ENCODE assay signal across 16 cellular contexts in the genomic region with DNA sequence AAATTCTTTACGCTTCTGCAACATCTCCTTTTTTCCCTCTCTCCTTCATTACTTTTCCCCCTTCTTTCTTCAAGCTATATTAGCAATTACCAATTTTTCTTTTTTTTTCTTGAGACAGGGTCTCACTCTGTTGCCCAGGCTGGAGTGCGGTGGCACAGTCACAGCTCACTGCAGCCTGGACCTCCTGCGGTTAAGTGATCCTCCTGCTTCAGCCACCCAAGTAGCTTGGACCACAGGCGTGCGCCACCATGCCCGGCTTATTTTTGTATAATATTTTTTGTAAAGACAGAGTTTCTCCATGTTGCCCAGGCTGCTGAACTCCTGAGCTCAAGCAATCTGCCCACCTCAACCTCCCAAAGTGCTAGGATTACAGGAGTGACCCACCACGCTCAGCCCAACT.
A peak's percentile ranks its signal among the peaks of the same experiment; 100 is the strongest.
DNase-seq lines count a peak whose midpoint lies in the region; ATAC-seq and TF ChIP-seq lines count a peak whose summit lies in the region.
"Had no signal": no experiment of that assay in that cellular context is flagged by ENCODE, and none has a peak within 500 bp of the region (broad histone marks: within the 10 kb centered on the region; RNA-seq: fewer than 3 reads in every experiment).

No MANE protein-coding gene starts in this region.

- H3K9me3 ChIP-seq in T-helper 17 cell (ENCODE audit: control insufficient read depth, low read length, poor library complexity, severe bottlenecking) (no peaks in the 10 kb centered on the region), right lobe of liver (no peaks in the 10 kb centered on the region), BE2C (no peaks in the 10 kb centered on the region), upper lobe of right lung (no peaks in the 10 kb centered on the region)

- H3K27ac ChIP-seq in right lobe of liver = peak overlapping the region in 2 of 3 donors; percentile 71 to 77
- H3K27ac ChIP-seq in upper lobe of right lung = no peak overlapping the region
- H3K27ac ChIP-seq: GM23248, HL-60 had no signal

- no peak for ATAC-seq in T-helper 17 cell
- ATAC-seq in activated T-helper 17 cell treated with anti-CD3 and anti-CD28 coated beads, Interleukin-2, amount 50 U/mL, for 72 hours (replicated peaks) = no peak
- ATAC-seq in right lobe of liver = no peak
- ATAC-seq in stimulated activated naive B cell treated with anti-CD40 and anti-IgM and Interleukin-4, amounts not matched to agents 10 μg/mL and 1 μg/mL and 100 μg/mL, for 72 hours (replicated peaks) = no peak
- no peak for ATAC-seq in upper lobe of right lung
- ATAC-seq: GM12878, HCT116 had no signal

- H3K4me3 ChIP-seq in right lobe of liver (no peak overlapping the region), BE2C (ENCODE audit: low read depth, low read length) (no peak overlapping the region), upper lobe of right lung (no peak overlapping the region)
- H3K4me3 ChIP-seq: GM12878, GM23248 had no signal

- 95% methylated on average over 7 of the region's 7 CpGs for WGBS in right lobe of liver (ENCODE audit: insufficient coverage, low coverage, low lambda C conversion rate, missing lambda C conversion rate)

- peaks cover 13% of the 10 kb centered on the region for H3K4me1 Mint-ChIP-seq in T-helper 17 cell
- H3K4me1 Mint-ChIP-seq in activated T-helper 17 cell treated with anti-CD3 and anti-CD28 coated beads, Interleukin-2, amount 50 U/mL, for 72 hours = no peaks in the 10 kb centered on the region
- H3K4me1 Mint-ChIP-seq in stimulated activated naive B cell treated with anti-CD40 and anti-IgM and Interleukin-4, amounts not matched to agents 10 μg/mL and 1 μg/mL and 100 μg/mL, for 72 hours = no peaks in the 10 kb centered on the region

- H3K27ac Mint-ChIP-seq in T-helper 17 cell = peak overlapping the region; percentile 51
- peak overlapping the region; percentile 15 for H3K27ac Mint-ChIP-seq in activated T-helper 17 cell treated with anti-CD3 and anti-CD28 coated beads, Interleukin-2, amount 50 U/mL, for 72 hours
- peak overlapping the region; percentile 33 for H3K27ac Mint-ChIP-seq in stimulated activated naive B cell treated with anti-CD40 and anti-IgM and Interleukin-4, amounts not matched to agents 10 μg/mL and 1 μg/mL and 100 μg/mL, for 72 hours
- H3K27ac Mint-ChIP-seq: CD4-positive, alpha-beta T cell had no signal

- H3K36me3 ChIP-seq in right lobe of liver (peaks cover 4 to 42% (median 10%) of the 10 kb centered on the region in 4 donors), BE2C (no peaks in the 10 kb centered on the region), upper lobe of right lung (peaks cover 81% of the 10 kb centered on the region)

- H3K36me3 Mint-ChIP-seq in T-helper 17 cell (ENCODE audit: low read depth) = peaks cover 24% of the 10 kb centered on the region
- H3K36me3 Mint-ChIP-seq in activated T-helper 17 cell treated with anti-CD3 and anti-CD28 coated beads, Interleukin-2, amount 50 U/mL, for 72 hours (ENCODE audit: low read depth) = peaks cover 95% of the 10 kb centered on the region
- peaks cover 28 to 58% of the 10 kb centered on the region in 2 donors for H3K36me3 Mint-ChIP-seq in stimulated activated naive B cell treated with anti-CD40 and anti-IgM and Interleukin-4, amounts not matched to agents 10 μg/mL and 1 μg/mL and 100 μg/mL, for 72 hours

- DNase-seq in T-helper 17 cell (no peak), right lobe of liver (no peak), BE2C (no peak), upper lobe of right lung (no peak), hepatic stellate cell (ENCODE audit: low spot score) (no peak)
- DNase-seq in stimulated activated naive B cell treated with anti-CD40 and anti-IgM and Interleukin-4, amounts not matched to agents 10 μg/mL and 1 μg/mL and 100 μg/mL, for 72 hours = no peak
- no peak for DNase-seq in activated CD4-positive, alpha-beta T cell treated with anti-CD3 and anti-CD28 coated beads, Interleukin-2, amount 50 U/mL, for 48 hours
- DNase-seq: ACHN; C1 segment of cervical spinal cord; CD4-positive, alpha-beta T cell; DMS79; GM23248 had no signal

- no peaks in the 10 kb centered on the region for H3K27me3 Mint-ChIP-seq in T-helper 17 cell
- no peaks in the 10 kb centered on the region for H3K27me3 Mint-ChIP-seq in activated T-helper 17 cell treated with anti-CD3 and anti-CD28 coated beads, Interleukin-2, amount 50 U/mL, for 72 hours
- H3K27me3 Mint-ChIP-seq in stimulated activated naive B cell treated with anti-CD40 and anti-IgM and Interleukin-4, amounts not matched to agents 10 μg/mL and 1 μg/mL and 100 μg/mL, for 72 hours = no peaks in the 10 kb centered on the region
- H3K27me3 Mint-ChIP-seq: CD4-positive, alpha-beta T cell had no signal

- H3K4me1 ChIP-seq in right lobe of liver (peaks cover 0 to 13% (median 0%) of the 10 kb centered on the region in 4 donors), BE2C (no peaks in the 10 kb centered on the region), upper lobe of right lung (no peaks in the 10 kb centered on the region)

- H3K27me3 ChIP-seq in right lobe of liver = no peaks in the 10 kb centered on the region
- no peaks in the 10 kb centered on the region for H3K27me3 ChIP-seq in BE2C
- no peaks in the 10 kb centered on the region for H3K27me3 ChIP-seq in upper lobe of right lung

- no peak for TF ChIP-seq CTCF in right lobe of liver (IDR thresholded peaks at IDR 0.05)
- TF ChIP-seq CTCF in BE2C (IDR thresholded peaks at IDR 0.05; ENCODE audit: low read depth, low read length) = no peak
- no peak for TF ChIP-seq CTCF in upper lobe of right lung (IDR thresholded peaks at IDR 0.05)

- H3K9me3 Mint-ChIP-seq in activated T-helper 17 cell treated with anti-CD3 and anti-CD28 coated beads, Interleukin-2, amount 50 U/mL, for 72 hours = no peaks in the 10 kb centered on the region
- no peaks in the 10 kb centered on the region for H3K9me3 Mint-ChIP-seq in stimulated activated naive B cell treated with anti-CD40 and anti-IgM and Interleukin-4, amounts not matched to agents 10 μg/mL and 1 μg/mL and 100 μg/mL, for 72 hours
- H3K9me3 Mint-ChIP-seq: CD4-positive, alpha-beta T cell had no signal

- no peak for TF ChIP-seq POLR2A in right lobe of liver (IDR thresholded peaks at IDR 0.05)

- no peak overlapping the region for H3K4me3 Mint-ChIP-seq in T-helper 17 cell
- no peak overlapping the region for H3K4me3 Mint-ChIP-seq in activated T-helper 17 cell treated with anti-CD3 and anti-CD28 coated beads, Interleukin-2, amount 50 U/mL, for 72 hours
- no peak overlapping the region for H3K4me3 Mint-ChIP-seq in stimulated activated naive B cell treated with anti-CD40 and anti-IgM and Interleukin-4, amounts not matched to agents 10 μg/mL and 1 μg/mL and 100 μg/mL, for 72 hours
- H3K4me3 Mint-ChIP-seq: CD4-positive, alpha-beta T cell had no signal

- intact Hi-C loops in right lobe of liver (cut with DNase I) (no loop called here), upper lobe of right lung (cut with DNase I) (no loop called here)
